Comparison of ENCODE assay signal across 1 cellular context in the genomic region with DNA sequence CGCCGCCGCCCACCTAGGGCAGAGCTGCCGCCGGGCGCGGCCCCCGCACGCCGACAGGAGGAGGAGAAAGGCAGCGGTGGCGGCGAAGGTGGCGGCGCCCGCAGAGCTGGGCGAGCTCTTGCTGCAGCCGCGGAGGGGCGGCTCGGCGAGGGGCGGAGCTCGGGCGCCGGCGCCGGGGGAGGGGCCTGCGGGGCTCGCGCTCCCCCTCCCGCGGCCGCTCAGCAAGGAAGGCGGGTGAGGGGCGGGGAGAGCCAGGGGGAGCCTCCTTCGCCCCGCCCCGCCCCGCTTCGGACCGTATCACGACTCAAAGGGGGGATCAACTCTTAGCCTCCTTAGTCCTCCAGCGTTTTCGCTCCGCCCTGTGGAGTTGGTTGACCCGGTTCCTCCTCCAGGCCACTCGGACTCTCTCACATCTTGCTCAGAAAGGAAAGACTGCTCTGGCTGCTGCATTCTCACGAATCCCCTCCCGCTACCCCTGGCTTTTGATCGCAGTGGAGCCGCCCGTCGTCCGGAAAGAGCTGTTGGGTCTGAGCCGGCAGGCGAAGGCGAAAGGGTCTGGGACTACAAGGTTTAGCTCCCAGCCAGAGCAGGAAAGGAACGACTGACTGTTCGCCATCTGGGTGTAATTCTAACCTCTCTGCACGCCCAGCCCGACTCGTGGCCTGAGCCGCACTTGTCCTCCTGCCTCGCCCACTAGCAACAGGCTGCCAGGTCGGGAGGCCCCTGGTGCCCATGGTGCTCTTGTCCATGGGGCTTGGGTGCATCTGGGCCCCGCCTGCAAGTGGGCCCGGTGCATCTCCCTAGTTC.
TF ChIP-seq lines count a peak whose summit lies in the region.

A gene (minus strand): TSS at position 120 of the 807 bp plus-strand sequence. CDS start 232 bp downstream, outside the sequence.

TF ChIP-seq in WTC11, 78 proteins besides CTCF, POLR2A, EP300 and RAD21 (continued from another document and continues in another):
- peak; percentile 16; the same call in 1 of the 2 replicates for TF ChIP-seq FOXP1 (CRISPR knock-in tag; IDR thresholded peaks at IDR 0.05; ENCODE audit: borderline replicate concordance)
- TF ChIP-seq TEAD4 (CRISPR knock-in tag; IDR thresholded peaks at IDR 0.05), result no peak
- TF ChIP-seq, protein P1, sequence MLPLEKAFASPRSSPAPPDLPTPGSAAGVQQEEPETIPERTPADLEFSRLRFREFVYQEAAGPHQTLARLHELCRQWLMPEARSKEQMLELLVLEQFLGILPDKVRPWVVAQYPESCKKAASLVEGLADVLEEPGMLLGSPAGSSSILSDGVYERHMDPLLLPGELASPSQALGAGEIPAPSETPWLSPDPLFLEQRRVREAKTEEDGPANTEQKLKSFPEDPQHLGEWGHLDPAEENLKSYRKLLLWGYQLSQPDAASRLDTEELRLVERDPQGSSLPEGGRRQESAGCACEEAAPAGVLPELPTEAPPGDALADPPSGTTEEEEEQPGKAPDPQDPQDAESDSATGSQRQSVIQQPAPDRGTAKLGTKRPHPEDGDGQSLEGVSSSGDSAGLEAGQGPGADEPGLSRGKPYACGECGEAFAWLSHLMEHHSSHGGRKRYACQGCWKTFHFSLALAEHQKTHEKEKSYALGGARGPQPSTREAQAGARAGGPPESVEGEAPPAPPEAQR (CRISPR knock-in tag; IDR thresholded peaks at IDR 0.05), result no peak
- TF ChIP-seq ETV6 (CRISPR knock-in tag; IDR thresholded peaks at IDR 0.05), result peak; percentile 9; the same call in 1 of the 2 replicates
- TF ChIP-seq, protein P2, sequence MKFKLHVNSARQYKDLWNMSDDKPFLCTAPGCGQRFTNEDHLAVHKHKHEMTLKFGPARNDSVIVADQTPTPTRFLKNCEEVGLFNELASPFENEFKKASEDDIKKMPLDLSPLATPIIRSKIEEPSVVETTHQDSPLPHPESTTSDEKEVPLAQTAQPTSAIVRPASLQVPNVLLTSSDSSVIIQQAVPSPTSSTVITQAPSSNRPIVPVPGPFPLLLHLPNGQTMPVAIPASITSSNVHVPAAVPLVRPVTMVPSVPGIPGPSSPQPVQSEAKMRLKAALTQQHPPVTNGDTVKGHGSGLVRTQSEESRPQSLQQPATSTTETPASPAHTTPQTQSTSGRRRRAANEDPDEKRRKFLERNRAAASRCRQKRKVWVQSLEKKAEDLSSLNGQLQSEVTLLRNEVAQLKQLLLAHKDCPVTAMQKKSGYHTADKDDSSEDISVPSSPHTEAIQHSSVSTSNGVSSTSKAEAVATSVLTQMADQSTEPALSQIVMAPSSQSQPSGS (CRISPR knock-in tag; IDR thresholded peaks at IDR 0.05; ENCODE audit: borderline replicate concordance, low read depth), result no peak
- no peak for TF ChIP-seq GABPB1 (CRISPR knock-in tag; IDR thresholded peaks at IDR 0.05)
- TF ChIP-seq, protein P3, sequence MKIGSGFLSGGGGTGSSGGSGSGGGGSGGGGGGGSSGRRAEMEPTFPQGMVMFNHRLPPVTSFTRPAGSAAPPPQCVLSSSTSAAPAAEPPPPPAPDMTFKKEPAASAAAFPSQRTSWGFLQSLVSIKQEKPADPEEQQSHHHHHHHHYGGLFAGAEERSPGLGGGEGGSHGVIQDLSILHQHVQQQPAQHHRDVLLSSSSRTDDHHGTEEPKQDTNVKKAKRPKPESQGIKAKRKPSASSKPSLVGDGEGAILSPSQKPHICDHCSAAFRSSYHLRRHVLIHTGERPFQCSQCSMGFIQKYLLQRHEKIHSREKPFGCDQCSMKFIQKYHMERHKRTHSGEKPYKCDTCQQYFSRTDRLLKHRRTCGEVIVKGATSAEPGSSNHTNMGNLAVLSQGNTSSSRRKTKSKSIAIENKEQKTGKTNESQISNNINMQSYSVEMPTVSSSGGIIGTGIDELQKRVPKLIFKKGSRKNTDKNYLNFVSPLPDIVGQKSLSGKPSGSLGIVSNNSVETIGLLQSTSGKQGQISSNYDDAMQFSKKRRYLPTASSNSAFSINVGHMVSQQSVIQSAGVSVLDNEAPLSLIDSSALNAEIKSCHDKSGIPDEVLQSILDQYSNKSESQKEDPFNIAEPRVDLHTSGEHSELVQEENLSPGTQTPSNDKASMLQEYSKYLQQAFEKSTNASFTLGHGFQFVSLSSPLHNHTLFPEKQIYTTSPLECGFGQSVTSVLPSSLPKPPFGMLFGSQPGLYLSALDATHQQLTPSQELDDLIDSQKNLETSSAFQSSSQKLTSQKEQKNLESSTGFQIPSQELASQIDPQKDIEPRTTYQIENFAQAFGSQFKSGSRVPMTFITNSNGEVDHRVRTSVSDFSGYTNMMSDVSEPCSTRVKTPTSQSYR (CRISPR knock-in tag; IDR thresholded peaks at IDR 0.05), result no peak
- TF ChIP-seq, protein P4, sequence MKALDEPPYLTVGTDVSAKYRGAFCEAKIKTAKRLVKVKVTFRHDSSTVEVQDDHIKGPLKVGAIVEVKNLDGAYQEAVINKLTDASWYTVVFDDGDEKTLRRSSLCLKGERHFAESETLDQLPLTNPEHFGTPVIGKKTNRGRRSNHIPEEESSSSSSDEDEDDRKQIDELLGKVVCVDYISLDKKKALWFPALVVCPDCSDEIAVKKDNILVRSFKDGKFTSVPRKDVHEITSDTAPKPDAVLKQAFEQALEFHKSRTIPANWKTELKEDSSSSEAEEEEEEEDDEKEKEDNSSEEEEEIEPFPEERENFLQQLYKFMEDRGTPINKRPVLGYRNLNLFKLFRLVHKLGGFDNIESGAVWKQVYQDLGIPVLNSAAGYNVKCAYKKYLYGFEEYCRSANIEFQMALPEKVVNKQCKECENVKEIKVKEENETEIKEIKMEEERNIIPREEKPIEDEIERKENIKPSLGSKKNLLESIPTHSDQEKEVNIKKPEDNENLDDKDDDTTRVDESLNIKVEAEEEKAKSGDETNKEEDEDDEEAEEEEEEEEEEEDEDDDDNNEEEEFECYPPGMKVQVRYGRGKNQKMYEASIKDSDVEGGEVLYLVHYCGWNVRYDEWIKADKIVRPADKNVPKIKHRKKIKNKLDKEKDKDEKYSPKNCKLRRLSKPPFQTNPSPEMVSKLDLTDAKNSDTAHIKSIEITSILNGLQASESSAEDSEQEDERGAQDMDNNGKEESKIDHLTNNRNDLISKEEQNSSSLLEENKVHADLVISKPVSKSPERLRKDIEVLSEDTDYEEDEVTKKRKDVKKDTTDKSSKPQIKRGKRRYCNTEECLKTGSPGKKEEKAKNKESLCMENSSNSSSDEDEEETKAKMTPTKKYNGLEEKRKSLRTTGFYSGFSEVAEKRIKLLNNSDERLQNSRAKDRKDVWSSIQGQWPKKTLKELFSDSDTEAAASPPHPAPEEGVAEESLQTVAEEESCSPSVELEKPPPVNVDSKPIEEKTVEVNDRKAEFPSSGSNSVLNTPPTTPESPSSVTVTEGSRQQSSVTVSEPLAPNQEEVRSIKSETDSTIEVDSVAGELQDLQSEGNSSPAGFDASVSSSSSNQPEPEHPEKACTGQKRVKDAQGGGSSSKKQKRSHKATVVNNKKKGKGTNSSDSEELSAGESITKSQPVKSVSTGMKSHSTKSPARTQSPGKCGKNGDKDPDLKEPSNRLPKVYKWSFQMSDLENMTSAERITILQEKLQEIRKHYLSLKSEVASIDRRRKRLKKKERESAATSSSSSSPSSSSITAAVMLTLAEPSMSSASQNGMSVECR (CRISPR knock-in tag; IDR thresholded peaks at IDR 0.05; ENCODE audit: borderline replicate concordance), result no peak
- no peak for TF ChIP-seq ZNF671 (CRISPR knock-in tag; IDR thresholded peaks at IDR 0.05)
- no peak for TF ChIP-seq OVOL2 (CRISPR knock-in tag; IDR thresholded peaks at IDR 0.05; ENCODE audit: borderline replicate concordance)
- TF ChIP-seq, protein P5, sequence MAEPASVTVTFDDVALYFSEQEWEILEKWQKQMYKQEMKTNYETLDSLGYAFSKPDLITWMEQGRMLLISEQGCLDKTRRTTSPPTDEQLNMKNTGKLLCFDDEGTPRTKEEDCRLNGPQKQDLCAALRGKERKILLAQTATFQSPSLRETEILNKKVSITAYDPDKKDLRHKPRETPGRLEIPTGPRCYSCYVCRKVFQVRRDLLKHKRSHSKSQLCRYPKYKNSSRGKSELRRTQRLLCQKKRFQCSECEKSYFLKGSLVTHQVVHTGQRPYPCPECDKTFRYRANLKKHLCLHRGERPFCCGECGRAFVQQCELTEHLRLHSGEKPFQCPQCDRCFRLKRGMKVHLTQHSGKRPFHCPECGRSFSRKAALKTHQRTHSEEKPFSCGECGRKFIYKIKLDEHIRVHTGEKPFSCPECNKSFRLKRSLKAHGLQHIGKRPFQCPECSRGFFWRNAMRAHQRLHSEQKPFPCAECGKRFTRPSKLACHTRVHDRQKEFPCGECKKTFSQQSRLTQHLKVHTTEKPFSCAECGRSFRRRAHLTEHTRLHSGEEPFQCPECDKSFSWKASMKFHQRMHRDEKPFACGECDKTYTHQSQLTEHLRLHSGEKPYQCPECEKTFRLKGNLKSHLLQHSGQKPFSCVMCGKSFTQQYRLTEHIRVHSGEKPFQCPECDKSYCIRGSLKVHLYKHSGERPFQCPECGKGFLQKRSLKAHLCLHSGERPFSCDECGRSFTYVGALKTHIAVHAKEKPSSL (CRISPR knock-in tag; conservative IDR thresholded peaks at IDR 0.05), result no peak
- TF ChIP-seq ZNF121 (CRISPR knock-in tag; IDR thresholded peaks at IDR 0.05), result no peak
- TF ChIP-seq, protein P6, sequence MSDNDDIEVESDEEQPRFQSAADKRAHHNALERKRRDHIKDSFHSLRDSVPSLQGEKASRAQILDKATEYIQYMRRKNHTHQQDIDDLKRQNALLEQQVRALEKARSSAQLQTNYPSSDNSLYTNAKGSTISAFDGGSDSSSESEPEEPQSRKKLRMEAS (CRISPR knock-in tag; IDR thresholded peaks at IDR 0.05), result peak; percentile 42; the same call in 1 of the 2 replicates
- no peak for TF ChIP-seq ZNF317 (CRISPR knock-in tag; IDR thresholded peaks at IDR 0.05; ENCODE audit: borderline replicate concordance, low read depth)
- TF ChIP-seq, protein P7, sequence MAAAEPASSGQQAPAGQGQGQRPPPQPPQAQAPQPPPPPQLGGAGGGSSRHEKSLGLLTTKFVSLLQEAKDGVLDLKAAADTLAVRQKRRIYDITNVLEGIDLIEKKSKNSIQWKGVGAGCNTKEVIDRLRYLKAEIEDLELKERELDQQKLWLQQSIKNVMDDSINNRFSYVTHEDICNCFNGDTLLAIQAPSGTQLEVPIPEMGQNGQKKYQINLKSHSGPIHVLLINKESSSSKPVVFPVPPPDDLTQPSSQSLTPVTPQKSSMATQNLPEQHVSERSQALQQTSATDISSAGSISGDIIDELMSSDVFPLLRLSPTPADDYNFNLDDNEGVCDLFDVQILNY (CRISPR knock-in tag; IDR thresholded peaks at IDR 0.05), result peak; percentile 68
- TF ChIP-seq PRRX2 (CRISPR knock-in tag; IDR thresholded peaks at IDR 0.05), result no peak
- peak; percentile 10; the same call in 1 of the 2 replicates for TF ChIP-seq TEAD1 (CRISPR knock-in tag; IDR thresholded peaks at IDR 0.05)
- TF ChIP-seq, protein P8, sequence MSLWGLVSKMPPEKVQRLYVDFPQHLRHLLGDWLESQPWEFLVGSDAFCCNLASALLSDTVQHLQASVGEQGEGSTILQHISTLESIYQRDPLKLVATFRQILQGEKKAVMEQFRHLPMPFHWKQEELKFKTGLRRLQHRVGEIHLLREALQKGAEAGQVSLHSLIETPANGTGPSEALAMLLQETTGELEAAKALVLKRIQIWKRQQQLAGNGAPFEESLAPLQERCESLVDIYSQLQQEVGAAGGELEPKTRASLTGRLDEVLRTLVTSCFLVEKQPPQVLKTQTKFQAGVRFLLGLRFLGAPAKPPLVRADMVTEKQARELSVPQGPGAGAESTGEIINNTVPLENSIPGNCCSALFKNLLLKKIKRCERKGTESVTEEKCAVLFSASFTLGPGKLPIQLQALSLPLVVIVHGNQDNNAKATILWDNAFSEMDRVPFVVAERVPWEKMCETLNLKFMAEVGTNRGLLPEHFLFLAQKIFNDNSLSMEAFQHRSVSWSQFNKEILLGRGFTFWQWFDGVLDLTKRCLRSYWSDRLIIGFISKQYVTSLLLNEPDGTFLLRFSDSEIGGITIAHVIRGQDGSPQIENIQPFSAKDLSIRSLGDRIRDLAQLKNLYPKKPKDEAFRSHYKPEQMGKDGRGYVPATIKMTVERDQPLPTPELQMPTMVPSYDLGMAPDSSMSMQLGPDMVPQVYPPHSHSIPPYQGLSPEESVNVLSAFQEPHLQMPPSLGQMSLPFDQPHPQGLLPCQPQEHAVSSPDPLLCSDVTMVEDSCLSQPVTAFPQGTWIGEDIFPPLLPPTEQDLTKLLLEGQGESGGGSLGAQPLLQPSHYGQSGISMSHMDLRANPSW (CRISPR knock-in tag; conservative IDR thresholded peaks at IDR 0.05; ENCODE audit: low read depth), result no peak
- TF ChIP-seq NFATC4 (CRISPR knock-in tag; IDR thresholded peaks at IDR 0.05), result no peak
- TF ChIP-seq, protein P9, sequence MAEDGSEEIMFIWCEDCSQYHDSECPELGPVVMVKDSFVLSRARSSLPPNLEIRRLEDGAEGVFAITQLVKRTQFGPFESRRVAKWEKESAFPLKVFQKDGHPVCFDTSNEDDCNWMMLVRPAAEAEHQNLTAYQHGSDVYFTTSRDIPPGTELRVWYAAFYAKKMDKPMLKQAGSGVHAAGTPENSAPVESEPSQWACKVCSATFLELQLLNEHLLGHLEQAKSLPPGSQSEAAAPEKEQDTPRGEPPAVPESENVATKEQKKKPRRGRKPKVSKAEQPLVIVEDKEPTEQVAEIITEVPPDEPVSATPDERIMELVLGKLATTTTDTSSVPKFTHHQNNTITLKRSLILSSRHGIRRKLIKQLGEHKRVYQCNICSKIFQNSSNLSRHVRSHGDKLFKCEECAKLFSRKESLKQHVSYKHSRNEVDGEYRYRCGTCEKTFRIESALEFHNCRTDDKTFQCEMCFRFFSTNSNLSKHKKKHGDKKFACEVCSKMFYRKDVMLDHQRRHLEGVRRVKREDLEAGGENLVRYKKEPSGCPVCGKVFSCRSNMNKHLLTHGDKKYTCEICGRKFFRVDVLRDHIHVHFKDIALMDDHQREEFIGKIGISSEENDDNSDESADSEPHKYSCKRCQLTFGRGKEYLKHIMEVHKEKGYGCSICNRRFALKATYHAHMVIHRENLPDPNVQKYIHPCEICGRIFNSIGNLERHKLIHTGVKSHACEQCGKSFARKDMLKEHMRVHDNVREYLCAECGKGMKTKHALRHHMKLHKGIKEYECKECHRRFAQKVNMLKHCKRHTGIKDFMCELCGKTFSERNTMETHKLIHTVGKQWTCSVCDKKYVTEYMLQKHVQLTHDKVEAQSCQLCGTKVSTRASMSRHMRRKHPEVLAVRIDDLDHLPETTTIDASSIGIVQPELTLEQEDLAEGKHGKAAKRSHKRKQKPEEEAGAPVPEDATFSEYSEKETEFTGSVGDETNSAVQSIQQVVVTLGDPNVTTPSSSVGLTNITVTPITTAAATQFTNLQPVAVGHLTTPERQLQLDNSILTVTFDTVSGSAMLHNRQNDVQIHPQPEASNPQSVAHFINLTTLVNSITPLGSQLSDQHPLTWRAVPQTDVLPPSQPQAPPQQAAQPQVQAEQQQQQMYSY (CRISPR knock-in tag; IDR thresholded peaks at IDR 0.05), result no peak
- no peak for TF ChIP-seq TP53 (CRISPR knock-in tag; IDR thresholded peaks at IDR 0.05)
- TF ChIP-seq CREM (CRISPR knock-in tag; IDR thresholded peaks at IDR 0.05), result no peak
- TF ChIP-seq NR1H2 (CRISPR knock-in tag; IDR thresholded peaks at IDR 0.05), result no peak
- no peak for TF ChIP-seq MXD4 (CRISPR knock-in tag; IDR thresholded peaks at IDR 0.05; ENCODE audit: borderline replicate concordance)
- TF ChIP-seq, protein P10, sequence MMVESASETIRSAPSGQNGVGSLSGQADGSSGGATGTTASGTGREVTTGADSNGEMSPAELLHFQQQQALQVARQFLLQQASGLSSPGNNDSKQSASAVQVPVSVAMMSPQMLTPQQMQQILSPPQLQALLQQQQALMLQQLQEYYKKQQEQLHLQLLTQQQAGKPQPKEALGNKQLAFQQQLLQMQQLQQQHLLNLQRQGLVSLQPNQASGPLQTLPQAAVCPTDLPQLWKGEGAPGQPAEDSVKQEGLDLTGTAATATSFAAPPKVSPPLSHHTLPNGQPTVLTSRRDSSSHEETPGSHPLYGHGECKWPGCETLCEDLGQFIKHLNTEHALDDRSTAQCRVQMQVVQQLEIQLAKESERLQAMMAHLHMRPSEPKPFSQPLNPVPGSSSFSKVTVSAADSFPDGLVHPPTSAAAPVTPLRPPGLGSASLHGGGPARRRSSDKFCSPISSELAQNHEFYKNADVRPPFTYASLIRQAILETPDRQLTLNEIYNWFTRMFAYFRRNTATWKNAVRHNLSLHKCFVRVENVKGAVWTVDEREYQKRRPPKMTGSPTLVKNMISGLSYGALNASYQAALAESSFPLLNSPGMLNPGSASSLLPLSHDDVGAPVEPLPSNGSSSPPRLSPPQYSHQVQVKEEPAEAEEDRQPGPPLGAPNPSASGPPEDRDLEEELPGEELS (CRISPR knock-in tag; IDR thresholded peaks at IDR 0.05), result no peak; the same call in 1 of the 2 replicates
